Comparison of ENCODE assay signal across 19 cellular contexts in genomic region chr7:77753173-77753572, GRCh38. TPM values are rescaled to one million over a fixed set of nuclear protein-coding genes. Genes with fewer than 3 reads are reported as not detected.
DNase-seq lines count a peak whose midpoint lies in the region; ATAC-seq and TF ChIP-seq lines count a peak whose summit lies in the region.
"Had no signal": no experiment of that assay in that cellular context is flagged by ENCODE, and none has a peak within 500 bp of the region (broad histone marks: within the 10 kb centered on the region; RNA-seq: fewer than 3 reads in every experiment).

No MANE protein-coding gene starts in this region.

- H2AFZ ChIP-seq in PC-3 (ENCODE audit: low read length): no peak overlapping the region

- no peaks in the 10 kb centered on the region for H3K27me3 Mint-ChIP-seq in natural killer cell (ENCODE audit: low read depth in 2 of 2)
- H3K27me3 Mint-ChIP-seq in natural killer cell treated with Interleukin-12 subunit alpha and Interleukin-12 subunit beta and Interleukin-15 and Interleukin-18, amount 100 ng/mL, for 72 hours: no peaks in the 10 kb centered on the region
- H3K27me3 Mint-ChIP-seq: activated CD4-positive, alpha-beta T cell treated with anti-CD3 and anti-CD28 coated beads, Interleukin-2, amount 10 ng/mL, durations not matched to agents 7 days and 5 days; stimulated activated naive B cell treated with anti-CD40 and anti-IgM and Interleukin-4, amounts not matched to agents 10 μg/mL and 1 μg/mL and 100 μg/mL, for 72 hours had no signal

- H3K36me3 ChIP-seq in PC-3 (ENCODE audit: low read depth, low read length): no peaks in the 10 kb centered on the region
- H3K36me3 ChIP-seq: pancreas, thoracic aorta had no signal

- no peaks in the 10 kb centered on the region for H4K20me1 ChIP-seq in PC-3 (ENCODE audit: low read length)

- POLR2A ChIA-PET in PC-3 (lab: Charles Lee; ENCODE audit: unreplicated experiment): interaction anchor here (0.6 kb wide), 2 partner anchors 85 to 337 kb away, joined by 4 to 7 read pairs; no protein-coding TSS in a partner anchor

- no peaks in the 10 kb centered on the region for H3K27me3 ChIP-seq in PC-3 (ENCODE audit: low read length)
- H3K27me3 ChIP-seq: pancreas, right lobe of liver had no signal

- H3K9me3 Mint-ChIP-seq in natural killer cell: no peaks in the 10 kb centered on the region
- H3K9me3 Mint-ChIP-seq in natural killer cell treated with Interleukin-12 subunit alpha and Interleukin-12 subunit beta and Interleukin-15 and Interleukin-18, amount 100 ng/mL, for 72 hours: no peaks in the 10 kb centered on the region
- H3K9me3 Mint-ChIP-seq: activated CD4-positive, alpha-beta T cell treated with anti-CD3 and anti-CD28 coated beads, Interleukin-2, amount 10 ng/mL, durations not matched to agents 7 days and 5 days; stimulated activated naive B cell treated with anti-CD40 and anti-IgM and Interleukin-4, amounts not matched to agents 10 μg/mL and 1 μg/mL and 100 μg/mL, for 72 hours had no signal

- no peak for TF ChIP-seq CTCF in natural killer cell (IDR thresholded peaks at IDR 0.05)
- TF ChIP-seq CTCF in PC-3 (conservative IDR thresholded peaks at IDR 0.05; ENCODE audit: low read depth, low read length): no peak

- peak overlapping the region; percentile 50 to 83 for H3K27ac Mint-ChIP-seq in natural killer cell
- H3K27ac Mint-ChIP-seq in natural killer cell treated with Interleukin-12 subunit alpha and Interleukin-12 subunit beta and Interleukin-15 and Interleukin-18, amount 100 ng/mL, for 72 hours: no peak overlapping the region
- H3K27ac Mint-ChIP-seq: activated CD4-positive, alpha-beta T cell treated with anti-CD3 and anti-CD28 coated beads, Interleukin-2, amount 10 ng/mL, durations not matched to agents 7 days and 5 days; stimulated activated naive B cell treated with anti-CD40 and anti-IgM and Interleukin-4, amounts not matched to agents 10 μg/mL and 1 μg/mL and 100 μg/mL, for 72 hours had no signal

- H3K4me3 ChIP-seq in PC-3 (ENCODE audit: low read length): no peak overlapping the region
- H3K4me3 ChIP-seq: pancreas, right lobe of liver, thoracic aorta had no signal

- no peak for DNase-seq in natural killer cell
- no peak for DNase-seq in natural killer cell treated with Interleukin-12 subunit alpha and Interleukin-12 subunit beta and Interleukin-15 and Interleukin-18, amount 100 ng/mL, for 72 hours (ENCODE audit: low spot score)
- peak; percentile 57 for DNase-seq in NCI-H1417 treated with DMSO at 0.1 percent for 48 hours (lab: John Stamatoyannopoulos, UW)
- peak; percentile 47 for DNase-seq in PC-3
- no peak for DNase-seq in HK-2 (ENCODE audit: unreplicated experiment)
- no peak for DNase-seq in activated gamma-delta T cell treated with Interleukin-2 at 50 U/mL for 16 hours
- no peak for DNase-seq in stimulated activated CD4-positive, alpha-beta T cell treated with anti-CD3 and anti-CD28 coated beads, Interleukin-1b, Interleukin-23, amount 100 ng/mL, for 48 hours
- DNase-seq: activated CD4-positive, alpha-beta T cell treated with anti-CD3 and anti-CD28 coated beads, Interleukin-2, amount 10 ng/mL, durations not matched to agents 7 days and 5 days; activated naive CD4-positive, alpha-beta T cell; COR-L47; NCI-H1105 treated with DMSO at 0.1 percent for 48 hours; NCI-H524; pancreas; right lobe of liver; SHP77 treated with DMSO at 0.1 percent for 48 hours; stimulated activated naive B cell treated with anti-CD40 and anti-IgM and Interleukin-4, amounts not matched to agents 10 μg/mL and 1 μg/mL and 100 μg/mL, for 72 hours had no signal

- H3K9me2 ChIP-seq in PC-3 (replicated peaks; ENCODE audit: low read length): no peaks in the 10 kb centered on the region

- peaks cover 44 to 46% of the 10 kb centered on the region in 2 donors for H3K4me1 Mint-ChIP-seq in natural killer cell
- peaks cover 22 to 32% of the 10 kb centered on the region in 2 donors for H3K4me1 Mint-ChIP-seq in natural killer cell treated with Interleukin-12 subunit alpha and Interleukin-12 subunit beta and Interleukin-15 and Interleukin-18, amount 100 ng/mL, for 72 hours (ENCODE audit: low read depth in 2 of 2)

- peaks cover 8% of the 10 kb centered on the region; the same call in 1 of the 2 replicates for H3K79me2 ChIP-seq in PC-3 (ENCODE audit: low read length)

- ATAC-seq in natural killer cell (no peak), PC-3 (peak; percentile 93), HG03354 (IDR thresholded peaks at IDR 0.05; ENCODE audit: poor library complexity, severe bottlenecking, unreplicated experiment) (no peak)
- no peak for ATAC-seq in natural killer cell treated with Interleukin-12 subunit alpha and Interleukin-12 subunit beta and Interleukin-15 and Interleukin-18, amount 100 ng/mL, for 72 hours
- ATAC-seq: left lobe of liver; pancreas; right lobe of liver; stimulated activated naive B cell treated with anti-CD40 and anti-IgM and Interleukin-4, amounts not matched to agents 10 μg/mL and 1 μg/mL and 100 μg/mL, for 72 hours had no signal

- CTCF ChIA-PET in PC-3 (lab: Charles Lee): interaction anchor here (1.5 kb wide), 1 partner anchor 102 kb away, joined by 5 read pairs; no protein-coding TSS in a partner anchor

- intact Hi-C loops in natural killer cell (cut with micrococcal nuclease) (no loop called here), PC-3 (cut with micrococcal nuclease) (loop anchor here (10.0 kb wide), 1 partner anchor 388 kb away; no protein-coding TSS in a partner anchor)

- no peak overlapping the region for H3K4me3 Mint-ChIP-seq in natural killer cell
- H3K4me3 Mint-ChIP-seq in natural killer cell treated with Interleukin-12 subunit alpha and Interleukin-12 subunit beta and Interleukin-15 and Interleukin-18, amount 100 ng/mL, for 72 hours: no peak overlapping the region
- H3K4me3 Mint-ChIP-seq: activated CD4-positive, alpha-beta T cell treated with anti-CD3 and anti-CD28 coated beads, Interleukin-2, amount 10 ng/mL, durations not matched to agents 7 days and 5 days; stimulated activated naive B cell treated with anti-CD40 and anti-IgM and Interleukin-4, amounts not matched to agents 10 μg/mL and 1 μg/mL and 100 μg/mL, for 72 hours had no signal

- no peaks in the 10 kb centered on the region for H3K36me3 Mint-ChIP-seq in natural killer cell
- peaks cover 5% of the 10 kb centered on the region for H3K36me3 Mint-ChIP-seq in natural killer cell treated with Interleukin-12 subunit alpha and Interleukin-12 subunit beta and Interleukin-15 and Interleukin-18, amount 100 ng/mL, for 72 hours

- no peaks in the 10 kb centered on the region for H3K9me3 ChIP-seq in PC-3 (ENCODE audit: low read length)
- H3K9me3 ChIP-seq: pancreas, right lobe of liver, thoracic aorta had no signal

- BruUV-seq in PC-3 (replicated peaks; lab: Mats Ljungman, UMichigan): no TSS peak

- H3K4me2 ChIP-seq in PC-3 (ENCODE audit: low read length): no peak overlapping the region

- no peak overlapping the region for H3K9ac ChIP-seq in PC-3 (ENCODE audit: low read length)

- H3K27ac ChIP-seq in PC-3 (ENCODE audit: low read length): no peak overlapping the region
- H3K27ac ChIP-seq: pancreas, right lobe of liver, thoracic aorta had no signal

- no peaks in the 10 kb centered on the region for H3F3A ChIP-seq in PC-3 (ENCODE audit: low read length, unreplicated experiment)

- peaks cover 10% of the 10 kb centered on the region for H3K4me1 ChIP-seq in PC-3 (ENCODE audit: insufficient read depth, low read length)

RNA-seq across cellular contexts. Expression of gene TMEM60, which starts 45.1 kb away (rescaled TPM):
- total RNA-seq in natural killer cell: 1 to 10 TPM; 3.4 to 5.2 (median 3.9) TPM
- 1 to 10 TPM; 6.7 to 8.8 TPM for total RNA-seq in natural killer cell treated with Interleukin-12 subunit alpha and Interleukin-12 subunit beta and Interleukin-15 and Interleukin-18, amount 100 ng/mL, for 72 hours
- 6.9 and 8.1 TPM in 2 replicates for total RNA-seq in PC-3 (2014; rRNA removed)

RNA-seq across cellular contexts. Expression of gene PHTF2, which starts 45.4 kb away (rescaled TPM):
- total RNA-seq in natural killer cell: 10 to 100 TPM; 23.1 to 26.9 (median 26.4) TPM
- 10 to 100 TPM; 21.8 to 33.7 TPM for total RNA-seq in natural killer cell treated with Interleukin-12 subunit alpha and Interleukin-12 subunit beta and Interleukin-15 and Interleukin-18, amount 100 ng/mL, for 72 hours
- 13.9 and 20.4 TPM in 2 replicates for total RNA-seq in PC-3 (2014; rRNA removed)

RNA-seq across cellular contexts. Expression of gene RSBN1L, which starts 56.9 kb away (rescaled TPM):
- 10 to 100 TPM; 23.9 to 34.4 (median 33.4) TPM for total RNA-seq in natural killer cell
- 10 to 100 TPM; 19.0 to 21.2 TPM for total RNA-seq in natural killer cell treated with Interleukin-12 subunit alpha and Interleukin-12 subunit beta and Interleukin-15 and Interleukin-18, amount 100 ng/mL, for 72 hours
- total RNA-seq in PC-3 (2014; rRNA removed): 6.9 and 11.2 TPM in 2 replicates

Comparison
In these comparisons a context has a peak if more than half of its experiments do, and no peak if none do; other contexts are left out.
1. H3K27ac Mint-ChIP-seq: peak in natural killer cell (2 of 2); none in natural killer cell treated with Interleukin-12 subunit alpha and Interleukin-12 subunit beta and Interleukin-15 and Interleukin-18, amount 100 ng/mL, for 72 hours (0 of 2).
2. DNase-seq: peak in NCI-H1417 treated with DMSO at 0.1 percent for 48 hours (single experiment) and PC-3 (single experiment); none in natural killer cell (single experiment), natural killer cell treated with Interleukin-12 subunit alpha and Interleukin-12 subunit beta and Interleukin-15 and Interleukin-18, amount 100 ng/mL, for 72 hours (single experiment), HK-2 (single experiment), activated gamma-delta T cell treated with Interleukin-2 at 50 U/mL for 16 hours (single experiment) and stimulated activated CD4-positive, alpha-beta T cell treated with anti-CD3 and anti-CD28 coated beads, Interleukin-1b, Interleukin-23, amount 100 ng/mL, for 48 hours (single experiment).